8 cellular contexts compared by ENCODE assay signal in the genomic region with DNA sequence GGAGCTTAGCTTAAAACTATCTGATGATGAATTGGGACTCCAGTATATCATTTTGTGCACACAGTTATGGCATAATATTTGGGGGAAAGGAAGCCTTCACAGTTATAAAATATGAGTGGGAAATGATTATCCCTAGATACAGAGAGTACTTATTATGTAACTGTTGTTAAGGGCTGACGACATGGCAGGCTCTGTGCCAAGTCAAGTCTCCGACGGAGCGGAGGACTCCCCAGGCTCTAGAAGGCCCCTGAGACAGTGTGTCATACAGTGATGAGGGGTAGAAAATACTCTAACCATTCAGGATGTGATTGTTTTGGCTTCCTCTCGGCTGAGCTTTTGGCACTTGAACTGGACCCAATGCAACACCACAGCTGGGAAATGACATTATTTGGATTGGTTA.
A peak's percentile ranks its signal among the peaks of the same experiment; 100 is the strongest.
DNase-seq lines count a peak whose midpoint lies in the region; TF ChIP-seq lines count a peak whose summit lies in the region.

No MANE protein-coding gene starts in this region.

- TF ChIP-seq CTCF in fibroblast of the aortic adventitia (IDR thresholded peaks at IDR 0.05; ENCODE audit: insufficient read depth, low read length): no peak

- H3K4me3 ChIP-seq in fibroblast of the aortic adventitia (ENCODE audit: low read depth, low read length): no peak overlapping the region

- intact Hi-C loops in posterior vena cava (cut with DNase I): no loop called here

- peak; percentile 44 for DNase-seq in DMS79 (lab: John Stamatoyannopoulos, UW)
- peak; percentile 82 for DNase-seq in NCI-H446 treated with DMSO at 0.1 percent for 48 hours (lab: John Stamatoyannopoulos, UW)
- DNase-seq in fibroblast of the aortic adventitia (ENCODE audit: low read depth): peak; percentile 96
- peak; percentile 96 for DNase-seq in posterior vena cava (ENCODE audit: low spot score)
- DNase-seq in globus pallidus (ENCODE audit: low spot score): no peak
- DNase-seq in activated T-cell treated with anti-CD3 and anti-CD28 coated beads, Interleukin-2, amount 50 U/mL, for 48 hours: no peak
- DNase-seq in DMS114 treated with DMSO at 0.1 percent for 48 hours (lab: John Stamatoyannopoulos, UW; ENCODE audit: unreplicated experiment): no peak
- no peak for DNase-seq in NK-92 treated with Interleukin-12 subunit alpha and Interleukin-12 subunit beta, amount 100 ng/mL, for 24 hours (lab: John Stamatoyannopoulos, UW)

Comparison
In these comparisons a context has a peak if more than half of its experiments do, and no peak if none do; other contexts are left out.
1. DNase-seq: peak in DMS79 (single experiment), NCI-H446 treated with DMSO at 0.1 percent for 48 hours (single experiment), fibroblast of the aortic adventitia (single experiment) and posterior vena cava (single experiment); none in globus pallidus (single experiment), activated T-cell treated with anti-CD3 and anti-CD28 coated beads, Interleukin-2, amount 50 U/mL, for 48 hours (0 of 2), DMS114 treated with DMSO at 0.1 percent for 48 hours (single experiment) and NK-92 treated with Interleukin-12 subunit alpha and Interleukin-12 subunit beta, amount 100 ng/mL, for 24 hours (single experiment).